ENCODE assay signal across 15 cellular contexts in the genomic region with DNA sequence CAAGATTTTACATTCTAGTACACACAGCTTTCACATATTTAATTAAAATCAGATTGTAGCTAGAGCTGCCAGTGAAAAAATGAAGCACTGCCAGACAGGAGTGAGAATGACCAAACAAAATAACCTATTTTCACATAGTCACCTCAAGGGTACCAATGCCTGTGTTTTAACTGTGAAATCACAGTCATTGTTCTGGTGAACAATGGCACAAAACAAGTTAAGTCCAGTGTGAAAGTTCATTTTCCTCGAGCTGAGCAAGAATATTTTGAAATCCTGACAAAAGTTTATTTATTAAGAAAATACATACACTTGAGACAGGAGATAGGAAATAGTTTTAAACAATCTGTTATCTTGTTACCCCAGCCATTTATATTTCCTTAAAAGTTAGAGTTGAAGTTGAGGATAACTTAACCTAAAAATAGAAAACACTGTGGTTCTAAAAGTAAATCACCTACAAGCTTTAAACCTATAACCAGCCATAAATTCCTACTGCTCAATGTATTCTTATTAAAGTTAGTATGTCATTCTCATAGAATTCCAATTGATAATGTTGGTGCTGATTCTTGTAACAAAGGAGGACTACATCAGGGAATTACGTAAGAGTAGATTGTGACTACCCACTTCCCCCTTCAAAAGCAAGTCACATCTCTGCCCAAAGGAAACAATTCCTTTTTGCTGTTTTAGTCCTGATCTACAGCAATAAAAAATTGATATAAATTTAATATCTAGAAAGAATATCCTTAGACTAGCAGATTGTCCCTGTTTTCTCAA. TPM values are rescaled to one million over a fixed set of nuclear protein-coding genes. Genes with fewer than 3 reads are reported as not detected.
DNase-seq lines count a peak whose midpoint lies in the region; ATAC-seq, FAIRE-seq and TF ChIP-seq lines count a peak whose summit lies in the region.
"Had no signal": no experiment of that assay in that cellular context is flagged by ENCODE, and none has a peak within 500 bp of the region (broad histone marks: within the 10 kb centered on the region; RNA-seq: fewer than 3 reads in every experiment).

No MANE protein-coding gene starts in this region.

- BruUV-seq in HepG2 (replicated peaks; lab: Mats Ljungman, UMichigan), result TSS peak; percentile 25

- peak overlapping the region in 8 of 11 experiments; percentile 32 to 68 (median 52); a peak in 16 of 22 replicates for H3K4me2 ChIP-seq in BLaER1 treated with 17β-estradiol and CSF1 and Interleukin-3, amounts not matched to agents 10 nM and 100 nM
- H3K4me2 ChIP-seq in HepG2 (ENCODE audit: low read depth, low read length), result no peak overlapping the region

- TF ChIP-seq RAD21 in HepG2 (CRISPR knock-in tag; IDR thresholded peaks at IDR 0.05), result no peak

- H2AFZ ChIP-seq in HepG2 (ENCODE audit: low read length), result no peak overlapping the region

- in situ Hi-C loops in astrocyte of the spinal cord (cut with HindIII; ENCODE audit: low sequenced_read_pairs), result no loop called here
- in situ Hi-C loops in HepG2 (cut with HindIII; ENCODE audit: extremely low pct_ligation_motif_present, low pct_unique_long_range_greater_than_20kb), result no loop called here

- peak overlapping the region in 6 of 11 experiments; percentile 24 to 63 (median 47); a peak in 10 of 22 replicates for H3K27ac ChIP-seq in BLaER1 treated with 17β-estradiol and CSF1 and Interleukin-3, amounts not matched to agents 10 nM and 100 nM
- H3K27ac ChIP-seq in HepG2 (ENCODE audit: extremely low read length, insufficient read depth, low read length), result no peak overlapping the region
- H3K27ac ChIP-seq: pancreas had no signal

- no peaks in the 10 kb centered on the region for H4K20me1 ChIP-seq in BLaER1 treated with 17β-estradiol and CSF1 and Interleukin-3, amounts not matched to agents 10 nM and 100 nM
- peaks cover 13% of the 10 kb centered on the region for H4K20me1 ChIP-seq in HepG2 (ENCODE audit: insufficient read depth, low read length)

- TF ChIP-seq EP300 in HepG2 (IDR thresholded peaks at IDR 0.05; ENCODE audit: low read depth in 2 of 2, low read length in 2 of 2), result no peak
- no peak for TF ChIP-seq EP300 in HepG2 (CRISPR knock-in tag; IDR thresholded peaks at IDR 0.05; ENCODE audit: borderline replicate concordance)

- CTCF ChIA-PET in HepG2 (lab: Yijun Ruan, JAX; ENCODE audit: low intra/inter-chr PET ratio, low total read pairs), result no interaction called here

- no peaks in the 10 kb centered on the region for H3K27me3 ChIP-seq in BLaER1 treated with 17β-estradiol and CSF1 and Interleukin-3, amounts not matched to agents 10 nM and 100 nM
- H3K27me3 ChIP-seq in HepG2 (ENCODE audit: control insufficient read depth in 1 of 2, insufficient read depth in 2 of 2, low read length in 2 of 2), result no peaks in the 10 kb centered on the region
- H3K27me3 ChIP-seq: MG63, pancreas had no signal

- H3K4me3 ChIP-seq in BLaER1 treated with 17β-estradiol and CSF1 and Interleukin-3, amounts not matched to agents 10 nM and 100 nM, result no peak overlapping the region
- no peak overlapping the region for H3K4me3 ChIP-seq in astrocyte of the spinal cord (ENCODE audit: low read depth, low read length)
- no peak overlapping the region for H3K4me3 ChIP-seq in HepG2 (replicated peaks in 1 of 3; ENCODE audit: insufficient read depth in 1 of 3, low read depth in 2 of 3, low read length in 3 of 3)
- H3K4me3 ChIP-seq: MG63, pancreas had no signal

- peaks cover 69% of the 10 kb centered on the region for H3K79me2 ChIP-seq in HepG2 (ENCODE audit: insufficient read depth, low read length)

- no peak for TF ChIP-seq POLR2A in HepG2 (IDR thresholded peaks at IDR 0.05; ENCODE audit: insufficient read depth in 1 of 2, low read depth in 2 of 2, low read length in 2 of 2)

- intact Hi-C loops in HepG2 (cut with micrococcal nuclease; ENCODE audit: unreplicated experiment), result loop anchor here (5.0 kb wide), 1 partner anchor 58 kb away; no protein-coding TSS in a partner anchor

- no peaks in the 10 kb centered on the region for H3K9me3 ChIP-seq in BLaER1 treated with 17β-estradiol and CSF1 and Interleukin-3, amounts not matched to agents 10 nM and 100 nM (replicated peaks in 1 of 11)
- no peaks in the 10 kb centered on the region for H3K9me3 ChIP-seq in HepG2 (ENCODE audit: low read length)
- H3K9me3 ChIP-seq: MG63, pancreas had no signal

- DNase-seq in Kasumi-1 (lab: John Stamatoyannopoulos, UW), result peak; percentile 43 to 44
- DNase-seq in astrocyte of the spinal cord (ENCODE audit: low read depth, low spot score), result peak; percentile 18
- DNase-seq in HepG2 (ENCODE audit: low spot score), result peak; percentile 23
- DNase-seq in NCI-H2029 (lab: John Stamatoyannopoulos, UW), result no peak
- DNase-seq in DMS114 treated with DMSO at 0.1 percent for 48 hours (lab: John Stamatoyannopoulos, UW; ENCODE audit: unreplicated experiment), result no peak
- DNase-seq in stimulated activated CD4-positive, alpha-beta T cell treated with anti-CD3 and anti-CD28 coated beads, Interleukin-12 subunit alpha, Interleukin-12 subunit beta, amount 100 ng/mL, for 4 hours, result no peak
- DNase-seq: activated gamma-delta T cell; DND-41; effector memory CD8-positive, alpha-beta T cell; MG63; NCI-H82; pancreas had no signal

- WGBS in HepG2 (ENCODE audit: low lambda C conversion rate), result 77% methylated on average over 2 of the region's 2 CpGs

- FAIRE-seq in HepG2 (lab: Jason Lieb, UNC), result peak; percentile 21
- FAIRE-seq: islet of Langerhans, pancreas had no signal

- ATAC-seq in HepG2 (no peak), GM19455 (IDR thresholded peaks at IDR 0.05; ENCODE audit: unreplicated experiment) (no peak)
- ATAC-seq: effector memory CD8-positive, alpha-beta T cell had no signal

- POLR2A ChIA-PET in HepG2 (lab: Yijun Ruan, JAX), result interaction anchor here (2.6 kb wide), 1 partner anchor 15 kb away, joined by 16 read pairs; no protein-coding TSS in a partner anchor

- H3K36me3 ChIP-seq in BLaER1 treated with 17β-estradiol and CSF1 and Interleukin-3, amounts not matched to agents 10 nM and 100 nM, result no peaks in the 10 kb centered on the region
- no peaks in the 10 kb centered on the region for H3K36me3 ChIP-seq in HepG2 (replicated peaks in 1 of 2; ENCODE audit: control insufficient read depth in 1 of 2, insufficient read depth in 2 of 2, low read length in 2 of 2)
- H3K36me3 ChIP-seq: MG63, pancreas had no signal

- peaks cover 0 to 36% (median 22%) of the 10 kb centered on the region in 10 experiments; a peak in 16 of 20 replicates for H3K4me1 ChIP-seq in BLaER1 treated with 17β-estradiol and CSF1 and Interleukin-3, amounts not matched to agents 10 nM and 100 nM
- H3K4me1 ChIP-seq in HepG2 (ENCODE audit: insufficient read depth, low read length), result peaks cover 66% of the 10 kb centered on the region

- no peak overlapping the region for H3K9ac ChIP-seq in BLaER1 treated with 17β-estradiol and CSF1 and Interleukin-3, amounts not matched to agents 10 nM and 100 nM
- H3K9ac ChIP-seq in HepG2 (ENCODE audit: insufficient read depth, low read depth, low read length), result no peak overlapping the region

- TF ChIP-seq CTCF in astrocyte of the spinal cord (IDR thresholded peaks at IDR 0.05; ENCODE audit: low read depth, low read length) (no peak), HepG2 (CRISPR knock-in tag; IDR thresholded peaks at IDR 0.05) (no peak)

TF ChIP-seq in HepG2, 621 proteins besides CTCF, POLR2A, EP300 and RAD21:
- TF ChIP-seq CEBPG (CRISPR knock-in tag; IDR thresholded peaks at IDR 0.05), result peak; percentile 35; the same call in 1 of the 2 replicates
- TF ChIP-seq SOX13 (IDR thresholded peaks at IDR 0.05), result no peak
- TF ChIP-seq SOX13 (CRISPR knock-in tag; conservative IDR thresholded peaks at IDR 0.05 in 1 of 2, IDR thresholded peaks at IDR 0.05 in 1 of 2), result peak in 1 of 2 experiments; percentile 34; a peak in 2 of 4 replicates
- TF ChIP-seq CEBPB (IDR thresholded peaks at IDR 0.05; ENCODE audit: borderline replicate concordance, low read depth, low read length), result peak; percentile 43; the same call in 1 of the 2 replicates
- TF ChIP-seq PAWR (CRISPR knock-in tag; IDR thresholded peaks at IDR 0.05; ENCODE audit: borderline replicate concordance), result no peak

RNA-seq across cellular contexts. Expression of a gene that starts 15.9 kb away (rescaled TPM):
- 18.7 and 23.2 TPM in 2 replicates for total RNA-seq in HepG2 (2016; rRNA removed; fragmentation: Illumina TruSeq; extraction: Trizol)
- 14.8 and 15.4 TPM in 2 replicates for total RNA-seq in HepG2 (2016; cell fraction: cytosol; rRNA removed; fragmentation: Illumina TruSeq; extraction: Trizol; ENCODE audit: low read depth)
- total RNA-seq in HepG2 (2016; cell fraction: insoluble cytoplasmic fraction; rRNA removed; fragmentation: Illumina TruSeq; extraction: Trizol), result 17.0 and 21.9 TPM in 2 replicates
- total RNA-seq in HepG2 (2016; cell fraction: membrane; rRNA removed; fragmentation: Illumina TruSeq; extraction: Trizol), result 17.6 and 20.1 TPM in 2 replicates
- 17.0 and 21.5 TPM in 2 replicates for total RNA-seq in HepG2 (2016; cell fraction: nucleus; rRNA removed; fragmentation: Illumina TruSeq; extraction: Trizol)
- polyA plus RNA-seq in HepG2 (2011; rRNA removed), result 12.8 and 14.7 TPM in 2 replicates
- polyA plus RNA-seq in HepG2 (2011; cell fraction: cytosol; rRNA removed), result 7.6 and 11.3 TPM in 2 replicates
- polyA plus RNA-seq in HepG2 (2011; cell fraction: nucleus; rRNA removed), result 7.1 and 8.6 TPM in 2 replicates
- 10.4 and 12.0 TPM in 2 replicates for polyA plus RNA-seq in HepG2 (2012)
- polyA plus RNA-seq in HepG2 (2016; cell fraction: cytosol; fragmentation: Illumina TruSeq; extraction: Trizol; ENCODE audit: low read depth), result 2.2 and 2.6 TPM in 2 replicates
- 14.4 and 15.3 TPM in 2 replicates for polyA plus RNA-seq in HepG2 (2016; cell fraction: insoluble cytoplasmic fraction; fragmentation: Illumina TruSeq; extraction: Trizol; ENCODE audit: low read depth)
- polyA plus RNA-seq in HepG2 (2016; cell fraction: membrane; fragmentation: Illumina TruSeq; extraction: Trizol; ENCODE audit: low read depth), result 5.3 and 6.5 TPM in 2 replicates
- polyA plus RNA-seq in HepG2 (2016; cell fraction: nucleus; fragmentation: Illumina TruSeq; extraction: Trizol; ENCODE audit: insufficient read depth, low read depth), result 12.9 and 13.9 TPM in 2 replicates
- 36.9 and 38.4 TPM in 2 replicates for polyA minus RNA-seq in HepG2 (2011; rRNA and poly(A)+ RNA removed; ENCODE audit: low replicate concordance)
- 20.2 and 23.4 TPM in 2 replicates for polyA minus RNA-seq in HepG2 (2011; cell fraction: cytosol; rRNA and poly(A)+ RNA removed)
- 42.4 and 47.2 TPM in 2 replicates for polyA minus RNA-seq in HepG2 (2011; cell fraction: nucleus; rRNA and poly(A)+ RNA removed)

Comparison
In these comparisons a context has a peak if more than half of its experiments do, and no peak if none do; other contexts are left out.
1. DNase-seq: peak in Kasumi-1 (2 of 2), astrocyte of the spinal cord (single experiment) and HepG2 (single experiment); none in NCI-H2029 (single experiment), DMS114 treated with DMSO at 0.1 percent for 48 hours (single experiment) and stimulated activated CD4-positive, alpha-beta T cell treated with anti-CD3 and anti-CD28 coated beads, Interleukin-12 subunit alpha, Interleukin-12 subunit beta, amount 100 ng/mL, for 4 hours (single experiment).